Comparison of ENCODE assay signal across 9 cellular contexts in the genomic region with DNA sequence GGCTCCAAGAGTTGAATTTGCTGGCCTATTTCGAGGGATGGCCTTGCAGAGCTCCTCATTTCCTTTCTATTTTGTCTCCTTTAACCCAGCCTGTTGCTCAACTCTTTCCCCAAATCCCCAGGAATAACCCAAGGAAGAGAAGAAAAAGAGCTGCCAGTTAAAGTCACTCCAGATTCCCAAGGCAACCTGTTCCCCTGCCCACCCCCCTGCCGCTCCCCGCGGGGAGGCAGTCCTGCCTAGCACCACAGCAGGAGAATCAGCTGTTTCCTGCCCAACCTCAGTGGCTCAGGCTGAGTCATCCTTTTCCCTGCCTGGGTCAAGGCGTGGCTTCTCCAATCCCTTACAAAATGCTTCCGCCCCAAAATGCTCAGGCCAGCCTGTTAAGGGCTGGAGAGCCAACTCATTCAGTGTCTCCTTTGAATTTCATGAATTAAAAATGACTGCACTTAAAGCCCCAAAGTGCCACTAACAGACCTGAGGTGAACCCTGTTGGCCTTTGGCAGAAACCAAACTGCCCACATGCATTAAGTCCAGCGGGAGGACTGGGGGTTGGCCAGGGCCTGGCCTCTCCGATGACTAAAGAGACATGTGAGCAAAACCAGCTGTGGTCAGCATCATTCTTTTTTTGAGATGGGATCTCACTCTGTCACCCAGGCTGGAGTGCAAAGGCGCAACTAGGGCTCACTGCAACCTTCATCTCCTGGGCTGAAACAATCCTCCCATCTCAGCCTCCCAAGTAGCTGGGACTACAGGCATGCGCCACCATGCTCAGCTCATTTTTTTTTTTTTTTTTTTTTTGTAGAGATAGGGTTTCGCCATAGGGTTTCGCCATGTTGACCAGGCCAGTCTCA.
DNase-seq lines count a peak whose midpoint lies in the region; ATAC-seq and TF ChIP-seq lines count a peak whose summit lies in the region.
"Had no signal": no experiment of that assay in that cellular context is flagged by ENCODE, and none has a peak within 500 bp of the region (broad histone marks: within the 10 kb centered on the region; RNA-seq: fewer than 3 reads in every experiment).

No MANE protein-coding gene starts in this region.

- intact Hi-C loops in body of pancreas (cut with DNase I): no loop called here

- DNase-seq in NCI-H226: peak; percentile 86
- peak; percentile 50 to 77 (median 58) for DNase-seq in body of pancreas
- peak; percentile 95 for DNase-seq in iPS-NIHi7 (ENCODE audit: extremely low spot score)
- peak; percentile 93 for DNase-seq in smooth muscle cell of the brain vasculature (ENCODE audit: low read depth, low spot score)
- no peak for DNase-seq in middle frontal gyrus (ENCODE audit: extremely low spot score, low spot score)
- DNase-seq in GM10248 (ENCODE audit: extremely low spot score): no peak
- no peak for DNase-seq in activated CD4-positive, CD25-positive, alpha-beta regulatory T cell treated with anti-CD3 and anti-CD28 coated beads, Interleukin-2, amount 50 U/mL, for 72 hours
- DNase-seq: naive B cell had no signal

- H3K27me3 ChIP-seq in body of pancreas: no peaks in the 10 kb centered on the region

- no peaks in the 10 kb centered on the region for H3K36me3 ChIP-seq in ES-I3 (ENCODE audit: insufficient read depth, low read length)
- no peaks in the 10 kb centered on the region for H3K36me3 ChIP-seq in body of pancreas (replicated peaks in 1 of 2; ENCODE audit: insufficient read depth in 1 of 2, low read depth in 2 of 2)

- peak overlapping the region in 2 of 4 donors; percentile 42 to 65 for H3K27ac ChIP-seq in body of pancreas

- no peaks in the 10 kb centered on the region; the same call in 1 of the 2 replicates for H3K9me3 ChIP-seq in ES-I3 (ENCODE audit: control insufficient read depth, insufficient read depth, low read length)
- no peaks in the 10 kb centered on the region for H3K9me3 ChIP-seq in body of pancreas

- 56 to 70% methylated on average over 12 of the region's 12 CpGs for WGBS in body of pancreas, 2 donors

- no peak for TF ChIP-seq POLR2A in body of pancreas (IDR thresholded peaks at IDR 0.05)

- CTCF ChIA-PET in GM10248 (lab: Yijun Ruan, JAX): interaction anchor here (0.8 to 2.0 kb wide), 3 partner anchors 11 to 51 kb away, joined by 3 to 6 read pairs (median 3); no protein-coding TSS in a partner anchor

- TF ChIP-seq CTCF in body of pancreas (IDR thresholded peaks at IDR 0.05): no peak
- no peak for TF ChIP-seq CTCF in GM10248 (IDR thresholded peaks at IDR 0.05; ENCODE audit: control extremely low read depth, extremely low read depth, low read depth, missing control alignments)

- peak overlapping the region; percentile 7; the same call in 1 of the 2 replicates for H3K9ac ChIP-seq in ES-I3 (ENCODE audit: low read depth, low read length)

- POLR2A ChIA-PET in GM10248 (lab: Yijun Ruan, JAX): no interaction called here

- H3K4me1 ChIP-seq in ES-I3 (ENCODE audit: insufficient read depth, low read length): peaks cover 19% of the 10 kb centered on the region
- H3K4me1 ChIP-seq in body of pancreas: peaks cover 15% of the 10 kb centered on the region

- ATAC-seq in body of pancreas: peak; percentile 79

- no peak overlapping the region for H3K4me3 ChIP-seq in body of pancreas

Comparison
In these comparisons a context has a peak if more than half of its experiments do, and no peak if none do; other contexts are left out.
1. DNase-seq: peak in NCI-H226 (single experiment), body of pancreas (4 of 4), iPS-NIHi7 (single experiment) and smooth muscle cell of the brain vasculature (single experiment); none in middle frontal gyrus (single experiment), GM10248 (single experiment) and activated CD4-positive, CD25-positive, alpha-beta regulatory T cell treated with anti-CD3 and anti-CD28 coated beads, Interleukin-2, amount 50 U/mL, for 72 hours (single experiment).